14 cellular contexts compared by ENCODE assay signal in genomic region chr11:107385361-107385982, GRCh38.
DNase-seq lines count a peak whose midpoint lies in the region; ATAC-seq, FAIRE-seq and TF ChIP-seq lines count a peak whose summit lies in the region.
"Had no signal": no experiment of that assay in that cellular context is flagged by ENCODE, and none has a peak within 500 bp of the region (broad histone marks: within the 10 kb centered on the region; RNA-seq: fewer than 3 reads in every experiment).

No MANE protein-coding gene starts in this region.

- FAIRE-seq in HTR-8/SVneo (lab: Jason Lieb, UNC), result no peak
- FAIRE-seq: D721Med had no signal

- peaks cover 71% of the 10 kb centered on the region for H3K36me3 Mint-ChIP-seq in activated T-helper 17 cell treated with anti-CD3 and anti-CD28 coated beads, Interleukin-2, amount 50 U/mL, for 72 hours (ENCODE audit: low read depth)

- no peaks in the 10 kb centered on the region for H3K9me3 Mint-ChIP-seq in stimulated activated naive CD8-positive, alpha-beta T cell treated with anti-CD3 and anti-CD28 coated beads, Interleukin-15, amount 100 ng/mL, for 72 hours
- H3K9me3 Mint-ChIP-seq in activated T-helper 17 cell treated with anti-CD3 and anti-CD28 coated beads, Interleukin-2, amount 50 U/mL, for 72 hours, result no peaks in the 10 kb centered on the region

- in situ Hi-C loops in astrocyte of the spinal cord (cut with HindIII; ENCODE audit: low sequenced_read_pairs), result no loop called here
- in situ Hi-C loops in G401 (cut with HindIII; ENCODE audit: low sequenced_read_pairs), result no loop called here

- H3K4me3 Mint-ChIP-seq in stimulated activated naive CD8-positive, alpha-beta T cell treated with anti-CD3 and anti-CD28 coated beads, Interleukin-15, amount 100 ng/mL, for 72 hours, result no peak overlapping the region
- H3K4me3 Mint-ChIP-seq in activated T-helper 17 cell treated with anti-CD3 and anti-CD28 coated beads, Interleukin-2, amount 50 U/mL, for 72 hours, result no peak overlapping the region

- H3K27ac Mint-ChIP-seq in stimulated activated naive CD8-positive, alpha-beta T cell treated with anti-CD3 and anti-CD28 coated beads, Interleukin-15, amount 100 ng/mL, for 72 hours, result no peak overlapping the region
- H3K27ac Mint-ChIP-seq in activated T-helper 17 cell treated with anti-CD3 and anti-CD28 coated beads, Interleukin-2, amount 50 U/mL, for 72 hours, result no peak overlapping the region

- no peak for ATAC-seq in stimulated activated naive CD8-positive, alpha-beta T cell treated with anti-CD3 and anti-CD28 coated beads, Interleukin-15, amount 100 ng/mL, for 72 hours
- no peak for ATAC-seq in activated T-helper 17 cell treated with anti-CD3 and anti-CD28 coated beads, Interleukin-2, amount 50 U/mL, for 72 hours (replicated peaks)

- DNase-seq in AG08395 (ENCODE audit: low spot score), result peak; percentile 15
- peak; percentile 12 for DNase-seq in HTR-8/SVneo (ENCODE audit: insufficient read length, low spot score)
- DNase-seq in astrocyte of the spinal cord (ENCODE audit: low read depth, low spot score), result peak; percentile 13
- DNase-seq in foreskin fibroblast, result peak; percentile 10 to 49
- DNase-seq in activated CD4-positive, alpha-beta T cell treated with anti-CD3 and anti-CD28 coated beads for 4 hours, result no peak
- DNase-seq in G401 (ENCODE audit: low spot score), result no peak
- no peak for DNase-seq in stimulated activated naive CD8-positive, alpha-beta T cell treated with anti-CD3 and anti-CD28 coated beads, Interleukin-15, amount 100 ng/mL, for 72 hours
- DNase-seq: activated CD8-positive, alpha-beta memory T cell treated with anti-CD3 and anti-CD28 coated beads, Interleukin-2, amount 50 U/mL, for 48 hours; adrenal gland; islet precursor cell; NCI-H1092; stimulated activated CD4-positive, alpha-beta T cell treated with anti-CD3 and anti-CD28 coated beads, Interleukin-12 subunit alpha, Interleukin-12 subunit beta, amount 100 ng/mL, for 4 hours had no signal

- no peak overlapping the region for H3K4me3 ChIP-seq in astrocyte of the spinal cord (ENCODE audit: low read depth, low read length)
- H3K4me3 ChIP-seq in foreskin fibroblast (ENCODE audit: low read depth in 1 of 2, low read length in 2 of 2), result no peak overlapping the region
- H3K4me3 ChIP-seq: adrenal gland had no signal

- no peaks in the 10 kb centered on the region for H3K27me3 Mint-ChIP-seq in stimulated activated naive CD8-positive, alpha-beta T cell treated with anti-CD3 and anti-CD28 coated beads, Interleukin-15, amount 100 ng/mL, for 72 hours
- H3K27me3 Mint-ChIP-seq in activated T-helper 17 cell treated with anti-CD3 and anti-CD28 coated beads, Interleukin-2, amount 50 U/mL, for 72 hours, result no peaks in the 10 kb centered on the region

- TF ChIP-seq CTCF in astrocyte of the spinal cord (IDR thresholded peaks at IDR 0.05; ENCODE audit: low read depth, low read length) (no peak), foreskin fibroblast (IDR thresholded peaks at IDR 0.05; ENCODE audit: low read depth, low read length) (no peak)

- H3K4me1 Mint-ChIP-seq in stimulated activated naive CD8-positive, alpha-beta T cell treated with anti-CD3 and anti-CD28 coated beads, Interleukin-15, amount 100 ng/mL, for 72 hours, result peaks cover 8% of the 10 kb centered on the region
- peaks cover 22% of the 10 kb centered on the region for H3K4me1 Mint-ChIP-seq in activated T-helper 17 cell treated with anti-CD3 and anti-CD28 coated beads, Interleukin-2, amount 50 U/mL, for 72 hours

Comparison
In these comparisons a context has a peak if more than half of its experiments do, and no peak if none do; other contexts are left out.
1. DNase-seq: peak in AG08395 (single experiment), HTR-8/SVneo (single experiment), astrocyte of the spinal cord (single experiment) and foreskin fibroblast (2 of 2); none in activated CD4-positive, alpha-beta T cell treated with anti-CD3 and anti-CD28 coated beads for 4 hours (0 of 2), G401 (single experiment) and stimulated activated naive CD8-positive, alpha-beta T cell treated with anti-CD3 and anti-CD28 coated beads, Interleukin-15, amount 100 ng/mL, for 72 hours (0 of 2).